Comparison of ENCODE assay signal across 1 cellular context in genomic region chr2:118059919-118060478, GRCh38.
TF ChIP-seq lines count a peak whose summit lies in the region.

No MANE protein-coding gene starts in this region.

TF ChIP-seq in H1, 55 proteins besides CTCF, POLR2A, EP300 and RAD21:
- TF ChIP-seq USF2 (IDR thresholded peaks at IDR 0.05; ENCODE audit: low read length): no peak
- no peak for TF ChIP-seq RBBP5 (IDR thresholded peaks at IDR 0.05; ENCODE audit: borderline replicate concordance, low read depth, low read length)
- TF ChIP-seq, protein P1, sequence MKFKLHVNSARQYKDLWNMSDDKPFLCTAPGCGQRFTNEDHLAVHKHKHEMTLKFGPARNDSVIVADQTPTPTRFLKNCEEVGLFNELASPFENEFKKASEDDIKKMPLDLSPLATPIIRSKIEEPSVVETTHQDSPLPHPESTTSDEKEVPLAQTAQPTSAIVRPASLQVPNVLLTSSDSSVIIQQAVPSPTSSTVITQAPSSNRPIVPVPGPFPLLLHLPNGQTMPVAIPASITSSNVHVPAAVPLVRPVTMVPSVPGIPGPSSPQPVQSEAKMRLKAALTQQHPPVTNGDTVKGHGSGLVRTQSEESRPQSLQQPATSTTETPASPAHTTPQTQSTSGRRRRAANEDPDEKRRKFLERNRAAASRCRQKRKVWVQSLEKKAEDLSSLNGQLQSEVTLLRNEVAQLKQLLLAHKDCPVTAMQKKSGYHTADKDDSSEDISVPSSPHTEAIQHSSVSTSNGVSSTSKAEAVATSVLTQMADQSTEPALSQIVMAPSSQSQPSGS (IDR thresholded peaks at IDR 0.05; ENCODE audit: low read length): no peak
- no peak for TF ChIP-seq TBP (IDR thresholded peaks at IDR 0.05; ENCODE audit: low read depth, low read length)
- TF ChIP-seq CREB1 (IDR thresholded peaks at IDR 0.05): no peak
TF ChIP-seq in H1: peak in this region for 0.
